ENCODE assay signal across 26 cellular contexts in genomic region chr3:95813261-95813660, GRCh38.
"Had no signal": no experiment of that assay in that cellular context is flagged by ENCODE, and none has a peak within 500 bp of the region (broad histone marks: within the 10 kb centered on the region; RNA-seq: fewer than 3 reads in every experiment).

No MANE protein-coding gene starts in this region.

- ATAC-seq: activated CD4-positive, alpha-beta T cell treated with anti-CD3 and anti-CD28 coated beads for 36 hours; activated CD8-positive, alpha-beta memory T cell treated with anti-CD3 and anti-CD28 coated beads, Interleukin-2, amount 10 ng/mL, durations not matched to agents 7 days and 5 days; activated CD8-positive, alpha-beta T cell treated with anti-CD3 and anti-CD28 coated beads, Interleukin-2, amount 10 ng/mL, durations not matched to agents 7 days and 5 days; left colon; psoas muscle; right cardiac atrium; T-cell had no signal

- H3K36me3 ChIP-seq: brain microvascular endothelial cell, esophagus squamous epithelium, spleen, tibial nerve had no signal

- DNase-seq: activated B cell treated with CpG ODN at 0.5 μM for 24 hours; activated CD4-positive, alpha-beta T cell treated with anti-CD3 and anti-CD28 coated beads for 36 hours; activated CD8-positive, alpha-beta memory T cell treated with anti-CD3 and anti-CD28 coated beads, Interleukin-2, amount 10 ng/mL, durations not matched to agents 7 days and 5 days; activated CD8-positive, alpha-beta T cell treated with anti-CD3 and anti-CD28 coated beads, Interleukin-2, amount 10 ng/mL, durations not matched to agents 7 days and 5 days; activated T-cell treated with anti-CD3 and anti-CD28 coated beads, Interleukin-2, amount 50 U/mL, for 48 hours; anterior cingulate cortex; brain microvascular endothelial cell; caudate nucleus; cortex of kidney; endodermal cell; esophagus squamous epithelium; foreskin fibroblast; head of caudate nucleus; hippocampal formation; left colon; mammary epithelial cell; naive B cell; nucleus accumbens; psoas muscle; right cardiac atrium; spleen; stimulated activated naive CD4-positive, alpha-beta T cell; T-cell had no signal

- H3K27ac ChIP-seq: brain microvascular endothelial cell, esophagus squamous epithelium, parathyroid adenoma, psoas muscle, spleen, tibial nerve had no signal

- H3K27me3 ChIP-seq: brain microvascular endothelial cell, esophagus squamous epithelium, spleen, tibial nerve had no signal

- H3K9me3 ChIP-seq: esophagus squamous epithelium, psoas muscle, tibial nerve had no signal

- H2AFZ ChIP-seq: parathyroid adenoma had no signal

- H3K9ac ChIP-seq: parathyroid adenoma had no signal

- H3K79me2 ChIP-seq: parathyroid adenoma had no signal

- FAIRE-seq: keratinocyte had no signal

- H3K4me3 ChIP-seq: esophagus squamous epithelium, psoas muscle, spleen, tibial nerve had no signal

- H3K4me1 ChIP-seq: esophagus squamous epithelium, parathyroid adenoma, psoas muscle, spleen had no signal
